Comparison of ENCODE assay signal across 1 cellular context in genomic region chr15:23648920-23649515, GRCh38.
TF ChIP-seq lines count a peak whose summit lies in the region.

No MANE protein-coding gene starts in this region.

TF ChIP-seq in GM12878, 131 proteins besides CTCF, POLR2A, EP300 and RAD21 (continued from another document):
- TF ChIP-seq EED (IDR thresholded peaks at IDR 0.05; ENCODE audit: low read depth) (no peak), SUZ12 (IDR thresholded peaks at IDR 0.05; ENCODE audit: unreplicated experiment) (no peak), NRF1 (conservative IDR thresholded peaks at IDR 0.05; ENCODE audit: low read depth, low read length) (no peak), NFXL1 (IDR thresholded peaks at IDR 0.05; ENCODE audit: borderline replicate concordance) (no peak), SIN3A (IDR thresholded peaks at IDR 0.05; ENCODE audit: low read depth, low read length) (no peak), SMAD1 (IDR thresholded peaks at IDR 0.05; ENCODE audit: low read depth, partially characterized antibody) (no peak), PKNOX1 (IDR thresholded peaks at IDR 0.05) (no peak), ZNF24 (IDR thresholded peaks at IDR 0.05) (no peak), BMI1 (IDR thresholded peaks at IDR 0.05; ENCODE audit: borderline replicate concordance) (no peak), HCFC1 (IDR thresholded peaks at IDR 0.05; ENCODE audit: low read length) (no peak), RB1 (IDR thresholded peaks at IDR 0.05; ENCODE audit: borderline replicate concordance) (no peak), SMAD5 (IDR thresholded peaks at IDR 0.05; ENCODE audit: low read depth) (no peak)
- TF ChIP-seq, protein P1, sequence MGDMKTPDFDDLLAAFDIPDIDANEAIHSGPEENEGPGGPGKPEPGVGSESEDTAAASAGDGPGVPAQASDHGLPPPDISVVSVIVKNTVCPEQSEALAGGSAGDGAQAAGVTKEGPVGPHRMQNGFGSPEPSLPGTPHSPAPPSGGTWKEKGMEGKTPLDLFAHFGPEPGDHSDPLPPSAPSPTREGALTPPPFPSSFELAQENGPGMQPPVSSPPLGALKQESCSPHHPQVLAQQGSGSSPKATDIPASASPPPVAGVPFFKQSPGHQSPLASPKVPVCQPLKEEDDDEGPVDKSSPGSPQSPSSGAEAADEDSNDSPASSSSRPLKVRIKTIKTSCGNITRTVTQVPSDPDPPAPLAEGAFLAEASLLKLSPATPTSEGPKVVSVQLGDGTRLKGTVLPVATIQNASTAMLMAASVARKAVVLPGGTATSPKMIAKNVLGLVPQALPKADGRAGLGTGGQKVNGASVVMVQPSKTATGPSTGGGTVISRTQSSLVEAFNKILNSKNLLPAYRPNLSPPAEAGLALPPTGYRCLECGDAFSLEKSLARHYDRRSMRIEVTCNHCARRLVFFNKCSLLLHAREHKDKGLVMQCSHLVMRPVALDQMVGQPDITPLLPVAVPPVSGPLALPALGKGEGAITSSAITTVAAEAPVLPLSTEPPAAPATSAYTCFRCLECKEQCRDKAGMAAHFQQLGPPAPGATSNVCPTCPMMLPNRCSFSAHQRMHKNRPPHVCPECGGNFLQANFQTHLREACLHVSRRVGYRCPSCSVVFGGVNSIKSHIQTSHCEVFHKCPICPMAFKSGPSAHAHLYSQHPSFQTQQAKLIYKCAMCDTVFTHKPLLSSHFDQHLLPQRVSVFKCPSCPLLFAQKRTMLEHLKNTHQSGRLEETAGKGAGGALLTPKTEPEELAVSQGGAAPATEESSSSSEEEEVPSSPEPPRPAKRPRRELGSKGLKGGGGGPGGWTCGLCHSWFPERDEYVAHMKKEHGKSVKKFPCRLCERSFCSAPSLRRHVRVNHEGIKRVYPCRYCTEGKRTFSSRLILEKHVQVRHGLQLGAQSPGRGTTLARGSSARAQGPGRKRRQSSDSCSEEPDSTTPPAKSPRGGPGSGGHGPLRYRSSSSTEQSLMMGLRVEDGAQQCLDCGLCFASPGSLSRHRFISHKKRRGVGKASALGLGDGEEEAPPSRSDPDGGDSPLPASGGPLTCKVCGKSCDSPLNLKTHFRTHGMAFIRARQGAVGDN (IDR thresholded peaks at IDR 0.05): no peak
